32 cellular contexts compared by ENCODE assay signal in the genomic region with DNA sequence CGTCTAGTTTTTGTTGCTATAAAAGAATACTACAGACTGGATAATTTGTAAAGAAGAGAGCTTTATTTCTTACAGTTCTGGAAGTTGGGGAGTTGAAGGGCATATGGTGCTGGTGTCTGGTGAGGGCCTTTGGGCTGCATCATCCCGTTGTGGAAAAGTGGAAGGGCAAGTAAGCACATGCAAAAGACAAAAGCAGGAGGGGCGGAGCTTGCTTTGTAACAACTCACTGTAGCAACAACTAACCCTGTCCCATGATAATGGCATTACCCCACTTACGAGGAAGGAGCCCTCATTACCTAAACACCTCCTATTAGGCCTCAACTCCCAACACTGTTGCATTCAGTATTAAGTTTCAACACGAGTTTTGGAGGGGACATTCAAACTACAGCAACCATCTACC.
"Had no signal": no experiment of that assay in that cellular context is flagged by ENCODE, and none has a peak within 500 bp of the region (broad histone marks: within the 10 kb centered on the region; RNA-seq: fewer than 3 reads in every experiment).

No MANE protein-coding gene starts in this region.

- H3K9me3 ChIP-seq: esophagus muscularis mucosa, gastrocnemius medialis, heart left ventricle had no signal

- H3K27me3 ChIP-seq: brain microvascular endothelial cell, cardiac muscle cell, dorsolateral prefrontal cortex, esophagus muscularis mucosa, foreskin keratinocyte, gastrocnemius medialis, heart left ventricle had no signal

- H3K27ac ChIP-seq: brain microvascular endothelial cell, cardiac muscle cell, coronary artery, dorsolateral prefrontal cortex, esophagus muscularis mucosa, foreskin keratinocyte, gastrocnemius medialis, heart left ventricle, WERI-Rb-1 had no signal

- DNase-seq: activated CD4-positive, alpha-beta T cell treated with anti-CD3 and anti-CD28 coated beads for 1 hour; activated CD4-positive, alpha-beta T cell treated with anti-CD3 and anti-CD28 coated beads for 4 hours; activated CD4-positive, alpha-beta T cell treated with anti-CD3 and anti-CD28 coated beads, Interleukin-2, amount 10 ng/mL, durations not matched to agents 7 days and 5 days; activated CD4-positive, alpha-beta T cell treated with anti-CD3 and anti-CD28 coated beads, Interleukin-2, amount 50 U/mL, for 4 hours; activated CD8-positive, alpha-beta memory T cell treated with anti-CD3 and anti-CD28 coated beads for 24 hours; activated CD8-positive, alpha-beta T cell treated with anti-CD3 and anti-CD28 coated beads for 36 hours; activated effector memory CD4-positive, alpha-beta T cell treated with Interleukin-2 at 50 U/mL for 16 hours; activated gamma-delta T cell treated with Interleukin-2 at 50 U/mL for 16 hours; activated naive CD4-positive, alpha-beta T cell treated with anti-CD3 and anti-CD28 coated beads, Interleukin-2, amount 50 U/mL, for 16 hours; activated naive CD4-positive, alpha-beta T cell treated with Interleukin-2 at 50 U/mL for 16 hours; activated T-cell treated with anti-CD3 and anti-CD28 coated beads, Interleukin-2, amount 50 U/mL, for 4 hours; amniotic stem cell; anterior cingulate cortex; brain microvascular endothelial cell; central memory CD4-positive, alpha-beta T cell; cerebellar nuclear complex; dorsolateral prefrontal cortex; effector memory CD4-positive, alpha-beta T cell; endodermal cell; erythroblast; gastrocnemius medialis; glutamatergic neuron; heart left ventricle; T-helper 2 cell; WERI-Rb-1 had no signal

- ATAC-seq: activated CD8-positive, alpha-beta T cell treated with anti-CD3 and anti-CD28 coated beads for 36 hours; activated T-cell treated with anti-CD3 and anti-CD28 coated beads, Interleukin-2, amount 50 U/mL, for 4 hours; activated T-helper 17 cell treated with anti-CD3 and anti-CD28 coated beads, Interleukin-2, amount 50 U/mL, for 72 hours; foreskin keratinocyte; gastrocnemius medialis; heart left ventricle had no signal

- H3K4me1 ChIP-seq: esophagus muscularis mucosa, gastrocnemius medialis, heart left ventricle had no signal

- H3K27me3 Mint-ChIP-seq: activated CD4-positive, alpha-beta T cell treated with anti-CD3 and anti-CD28 coated beads, Interleukin-2, amount 10 ng/mL, durations not matched to agents 7 days and 5 days; activated CD8-positive, alpha-beta T cell treated with anti-CD3 and anti-CD28 coated beads for 36 hours; activated naive CD8-positive, alpha-beta T cell; dendritic cell treated with granulocyte-macrophage colony-stimulating factor and Interleukin-4, amounts not matched to agents 40 ng/mL and 50 ng/mL, for 4 days had no signal

- H3K4me3 Mint-ChIP-seq: activated CD4-positive, alpha-beta T cell treated with anti-CD3 and anti-CD28 coated beads, Interleukin-2, amount 10 ng/mL, durations not matched to agents 7 days and 5 days; activated CD8-positive, alpha-beta T cell treated with anti-CD3 and anti-CD28 coated beads for 36 hours; activated naive CD8-positive, alpha-beta T cell; activated T-cell treated with anti-CD3 and anti-CD28 coated beads, Interleukin-2, amount 50 U/mL, for 4 hours; activated T-helper 17 cell treated with anti-CD3 and anti-CD28 coated beads, Interleukin-2, amount 50 U/mL, for 72 hours; dendritic cell treated with granulocyte-macrophage colony-stimulating factor and Interleukin-4, amounts not matched to agents 40 ng/mL and 50 ng/mL, for 4 days; endodermal cell had no signal

- H3K4me1 Mint-ChIP-seq: activated CD4-positive, alpha-beta T cell treated with anti-CD3 and anti-CD28 coated beads, Interleukin-2, amount 10 ng/mL, durations not matched to agents 7 days and 5 days; activated T-helper 17 cell treated with anti-CD3 and anti-CD28 coated beads, Interleukin-2, amount 50 U/mL, for 72 hours had no signal

- H3K36me3 Mint-ChIP-seq: activated naive CD8-positive, alpha-beta T cell had no signal

- H3K4me3 ChIP-seq: cardiac muscle cell, coronary artery, dorsolateral prefrontal cortex, esophagus muscularis mucosa, gastrocnemius medialis, heart left ventricle had no signal

- H3K27ac Mint-ChIP-seq: activated CD4-positive, alpha-beta T cell treated with anti-CD3 and anti-CD28 coated beads, Interleukin-2, amount 10 ng/mL, durations not matched to agents 7 days and 5 days; activated CD8-positive, alpha-beta T cell treated with anti-CD3 and anti-CD28 coated beads for 36 hours; activated naive CD8-positive, alpha-beta T cell; activated T-helper 17 cell treated with anti-CD3 and anti-CD28 coated beads, Interleukin-2, amount 50 U/mL, for 72 hours; dendritic cell treated with granulocyte-macrophage colony-stimulating factor and Interleukin-4, amounts not matched to agents 40 ng/mL and 50 ng/mL, for 4 days; endodermal cell had no signal

- H3K9me3 Mint-ChIP-seq: activated CD4-positive, alpha-beta T cell treated with anti-CD3 and anti-CD28 coated beads, Interleukin-2, amount 10 ng/mL, durations not matched to agents 7 days and 5 days; activated CD8-positive, alpha-beta T cell treated with anti-CD3 and anti-CD28 coated beads for 36 hours; activated T-cell treated with anti-CD3 and anti-CD28 coated beads, Interleukin-2, amount 50 U/mL, for 4 hours; activated T-helper 17 cell treated with anti-CD3 and anti-CD28 coated beads, Interleukin-2, amount 50 U/mL, for 72 hours; dendritic cell treated with granulocyte-macrophage colony-stimulating factor and Interleukin-4, amounts not matched to agents 40 ng/mL and 50 ng/mL, for 4 days; endodermal cell had no signal

- H3K36me3 ChIP-seq: brain microvascular endothelial cell, cardiac muscle cell, esophagus muscularis mucosa, gastrocnemius medialis, heart left ventricle, WERI-Rb-1 had no signal
